In genomic region chr12:66160704-66161103, GRCh38 we compare ENCODE assay signal across 21 cellular contexts. TPM values are rescaled to one million over a fixed set of nuclear protein-coding genes. Genes with fewer than 3 reads are reported as not detected.
DNase-seq lines count a peak whose midpoint lies in the region; ATAC-seq and TF ChIP-seq lines count a peak whose summit lies in the region.
"Had no signal": no experiment of that assay in that cellular context is flagged by ENCODE, and none has a peak within 500 bp of the region (broad histone marks: within the 10 kb centered on the region; RNA-seq: fewer than 3 reads in every experiment).

No MANE protein-coding gene starts in this region.

- no peak for TF ChIP-seq CTCF in chondrocyte (IDR thresholded peaks at IDR 0.05)
- no peak for TF ChIP-seq CTCF in spleen (IDR thresholded peaks at IDR 0.05 in 8 of 11, conservative IDR thresholded peaks at IDR 0.05 in 3 of 11)
- no peak for TF ChIP-seq CTCF in CD8-positive, alpha-beta T cell (IDR thresholded peaks at IDR 0.05)

- peak in 1 of 2 donors; percentile 34 for ATAC-seq in right cardiac atrium
- no peak for ATAC-seq in CD8-positive, alpha-beta T cell
- ATAC-seq: GM12878 had no signal

- peak overlapping the region; percentile 75 for H4K91ac ChIP-seq in mesenchymal stem cell (ENCODE audit: low read length)

- 95% methylated on average over 28 of the region's 28 CpGs for WGBS in right cardiac atrium
- 97% methylated on average over 22 of the region's 28 CpGs for WGBS in mesenchymal stem cell
- 92 to 96% (median 94%) methylated on average over 28 of the region's 28 CpGs for WGBS in spleen, 5 donors

- no peak overlapping the region for H2BK12ac ChIP-seq in mesenchymal stem cell (ENCODE audit: low read length in 2 of 2)

- no peak overlapping the region for H3K4me3 Mint-ChIP-seq in chondrocyte (ENCODE audit: unreplicated experiment)
- H3K4me3 Mint-ChIP-seq in CD8-positive, alpha-beta T cell = no peak overlapping the region
- H3K4me3 Mint-ChIP-seq: CD14-positive monocyte; CD4-positive, alpha-beta memory T cell; H9; IgD-negative memory B cell had no signal

- H3K27me3 ChIP-seq in right cardiac atrium (ENCODE audit: control insufficient read depth, insufficient read depth) (no peaks in the 10 kb centered on the region), mesenchymal stem cell (ENCODE audit: control insufficient read depth in 1 of 2, insufficient read depth in 1 of 2, low read length in 2 of 2) (no peaks in the 10 kb centered on the region), spleen (replicated peaks in 1 of 7) (no peaks in the 10 kb centered on the region), HAP-1 (ENCODE audit: low read depth) (no peaks in the 10 kb centered on the region)
- no peaks in the 10 kb centered on the region for H3K27me3 ChIP-seq in CD8-positive, alpha-beta T cell (ENCODE audit: insufficient read depth, low read length)
- H3K27me3 ChIP-seq: BLaER1 had no signal

- H3K9ac ChIP-seq in mesenchymal stem cell (ENCODE audit: low read length) = no peak overlapping the region
- H3K9ac ChIP-seq: BLaER1 had no signal

- H3K27ac Mint-ChIP-seq in chondrocyte (ENCODE audit: unreplicated experiment) = no peak overlapping the region
- no peak overlapping the region for H3K27ac Mint-ChIP-seq in CD8-positive, alpha-beta T cell
- H3K27ac Mint-ChIP-seq: CD4-positive, alpha-beta memory T cell; H9; IgD-negative memory B cell had no signal

- no peak overlapping the region for H2BK5ac ChIP-seq in mesenchymal stem cell (ENCODE audit: low read depth, low read length, poor library complexity, severe bottlenecking)

- no peak overlapping the region for H2AK5ac ChIP-seq in mesenchymal stem cell (ENCODE audit: low read length, severe bottlenecking)

- H3K14ac ChIP-seq in mesenchymal stem cell (ENCODE audit: low read length in 2 of 2) = no peak overlapping the region

- no peak overlapping the region for H2AFZ ChIP-seq in mesenchymal stem cell (ENCODE audit: low read depth, low read length)

- POLR2A ChIA-PET in CD8-positive, alpha-beta T cell (lab: Charles Lee) = interaction anchor here (1.0 kb wide), 1 partner anchor 29 kb away, joined by 3 read pairs; the partner anchor contains the start of gene LLPH

- CTCF ChIA-PET in CD8-positive, alpha-beta T cell (lab: Charles Lee) = interaction anchor here (0.7 kb wide), 1 partner anchor 1505 kb away, joined by 4 read pairs; no protein-coding TSS in a partner anchor

- H3K4me2 ChIP-seq in mesenchymal stem cell (ENCODE audit: low read length, poor library complexity, severe bottlenecking) = no peak overlapping the region
- H3K4me2 ChIP-seq: BLaER1 had no signal

- H3K27ac ChIP-seq in right cardiac atrium (ENCODE audit: low read length) (no peak overlapping the region), mesenchymal stem cell (ENCODE audit: low read length, poor library complexity, severe bottlenecking) (no peak overlapping the region), spleen (no peak overlapping the region)
- H3K27ac ChIP-seq in CD8-positive, alpha-beta T cell (ENCODE audit: low read depth, low read length) = no peak overlapping the region
- H3K27ac ChIP-seq: BLaER1 had no signal

- H3K23ac ChIP-seq in mesenchymal stem cell (ENCODE audit: low read length in 2 of 2) = no peak overlapping the region

- H3K9me3 ChIP-seq in right cardiac atrium (ENCODE audit: control insufficient read depth, low read length) = no peaks in the 10 kb centered on the region
- H3K9me3 ChIP-seq in mesenchymal stem cell (ENCODE audit: control insufficient read depth, low read length) = peaks cover 5% of the 10 kb centered on the region
- H3K9me3 ChIP-seq in spleen = peaks cover 0 to 10% (median 7%) of the 10 kb centered on the region in 8 donors
- no peaks in the 10 kb centered on the region for H3K9me3 ChIP-seq in CD8-positive, alpha-beta T cell (ENCODE audit: low read length)
- H3K9me3 ChIP-seq in HAP-1 = peaks cover 2% of the 10 kb centered on the region; the same call in 1 of the 2 replicates

- H3K9me3 Mint-ChIP-seq in chondrocyte (ENCODE audit: low read depth) = peaks cover 16% of the 10 kb centered on the region
- peaks cover 5% of the 10 kb centered on the region for H3K9me3 Mint-ChIP-seq in CD8-positive, alpha-beta T cell
- H3K9me3 Mint-ChIP-seq: IgD-negative memory B cell had no signal

- H4K8ac ChIP-seq in mesenchymal stem cell (ENCODE audit: low read length) = no peak overlapping the region

- H3K4me1 Mint-ChIP-seq in chondrocyte (ENCODE audit: low read depth) = no peaks in the 10 kb centered on the region
- peaks cover 64% of the 10 kb centered on the region for H3K4me1 Mint-ChIP-seq in CD8-positive, alpha-beta T cell (ENCODE audit: low read depth)
- H3K4me1 Mint-ChIP-seq: H9 had no signal

- H2BK120ac ChIP-seq in mesenchymal stem cell (ENCODE audit: low read depth, low read length) = no peak overlapping the region

- in situ Hi-C loops in HAP-1 (cut with MboI; ENCODE audit: low sequenced_read_pairs) = loop anchor here (25.0 kb wide), 1 partner anchor 252 kb away; no protein-coding TSS in a partner anchor

- no peak overlapping the region for H2BK15ac ChIP-seq in mesenchymal stem cell (ENCODE audit: low read depth, poor library complexity, severe bottlenecking)

- peaks cover 4 to 21% of the 10 kb centered on the region in 2 experiments for H3K36me3 ChIP-seq in mesenchymal stem cell (ENCODE audit: control insufficient read depth in 1 of 2, insufficient read depth in 2 of 2, low read depth in 1 of 2, low read length in 2 of 2)
- H3K36me3 ChIP-seq in spleen = peaks cover 0 to 46% (median 15%) of the 10 kb centered on the region in 6 donors
- H3K36me3 ChIP-seq in CD8-positive, alpha-beta T cell (ENCODE audit: insufficient read depth, low read length) = peaks cover 13% of the 10 kb centered on the region
- H3K36me3 ChIP-seq in HAP-1 (replicated peaks) = no peaks in the 10 kb centered on the region

- H3K4ac ChIP-seq in mesenchymal stem cell (ENCODE audit: low read depth in 1 of 2, low read length in 2 of 2) = no peak overlapping the region

- intact Hi-C loops in right cardiac atrium (cut with DNase I) (no loop called here), cardiac septum (cut with DNase I) (no loop called here), spleen (cut with DNase I; ENCODE audit: low total_unique reads) (no loop called here)
- intact Hi-C loops in CD8-positive, alpha-beta T cell (cut with DNase I, micrococcal nuclease) = loop anchor here in 1 of 2 experiments (10.0 kb wide), 1 partner anchor 1114 kb away; no protein-coding TSS in a partner anchor

- H3K36me3 Mint-ChIP-seq in chondrocyte (ENCODE audit: low read depth) = peaks cover 7% of the 10 kb centered on the region
- H3K36me3 Mint-ChIP-seq in CD8-positive, alpha-beta T cell = peaks cover 60% of the 10 kb centered on the region

- no peak for TF ChIP-seq POLR2A in spleen (IDR thresholded peaks at IDR 0.05)

- H3K27me3 Mint-ChIP-seq in chondrocyte (ENCODE audit: low read depth) = no peaks in the 10 kb centered on the region
- H3K27me3 Mint-ChIP-seq in CD8-positive, alpha-beta T cell (ENCODE audit: low read depth) = no peaks in the 10 kb centered on the region
- H3K27me3 Mint-ChIP-seq: CD4-positive, alpha-beta memory T cell; IgD-negative memory B cell had no signal

- no peak overlapping the region for H3K18ac ChIP-seq in mesenchymal stem cell (ENCODE audit: low read depth in 1 of 2, low read length in 2 of 2)

- H3K4me3 ChIP-seq in right cardiac atrium (ENCODE audit: low read length) (no peak overlapping the region), mesenchymal stem cell (ENCODE audit: insufficient read depth in 1 of 2, low read depth in 1 of 2, low read length in 2 of 2) (no peak overlapping the region), spleen (no peak overlapping the region), HAP-1 (no peak overlapping the region)
- H3K4me3 ChIP-seq in CD8-positive, alpha-beta T cell (ENCODE audit: low read depth, low read length) = no peak overlapping the region
- H3K4me3 ChIP-seq: BLaER1, GM12878 had no signal

- peaks cover 15% of the 10 kb centered on the region for H3K79me1 ChIP-seq in mesenchymal stem cell (replicated peaks; ENCODE audit: low read length, poor library complexity, severe bottlenecking)

- peaks cover 2% of the 10 kb centered on the region for H3K4me1 ChIP-seq in right cardiac atrium (ENCODE audit: control insufficient read depth, insufficient read depth, low read length)
- no peaks in the 10 kb centered on the region for H3K4me1 ChIP-seq in mesenchymal stem cell (ENCODE audit: control insufficient read depth, insufficient read depth, low read depth, low read length)
- peaks cover 9 to 88% (median 34%) of the 10 kb centered on the region in 6 donors for H3K4me1 ChIP-seq in spleen
- H3K4me1 ChIP-seq in CD8-positive, alpha-beta T cell (ENCODE audit: insufficient read depth, low read length) = peaks cover 13% of the 10 kb centered on the region
- H3K4me1 ChIP-seq in HAP-1 = no peaks in the 10 kb centered on the region
- H3K4me1 ChIP-seq: BLaER1 had no signal

- DNase-seq in right cardiac atrium (peak; percentile 16 to 65 (median 42)), cardiac septum (ENCODE audit: low spot score) (no peak), chondrocyte (ENCODE audit: low spot score) (peak; percentile 90), mesenchymal stem cell (no peak), spleen (peak; percentile 74), HAP-1 (ENCODE audit: low spot score in 2 of 2) (no peak), amniotic stem cell (lab: John Stamatoyannopoulos, UW) (no peak)
- DNase-seq in CD8-positive, alpha-beta T cell = no peak
- DNase-seq: 8988T; Calu3; CD4-positive, alpha-beta memory T cell; DMS 273 treated with DMSO at 0.1 percent for 48 hours; DMS53; DND-41; EL; H9 had no signal

RNA-seq across cellular contexts. Expression of gene TMBIM4, which starts 9.1 kb away (rescaled TPM):
- total RNA-seq in right cardiac atrium (100 to 1,000 TPM in 1 of 4 donors, 10 to 100 TPM in 3; 86.4 to 107 (median 89.6) TPM), cardiac septum (79.5 TPM), chondrocyte (34.1 to 44.6 TPM (median 42.6 TPM) in 3 replicates), spleen (100 to 1,000 TPM; 114 to 257 (median 134) TPM)
- polyA plus RNA-seq in right cardiac atrium (178 TPM), spleen (100 to 1,000 TPM in 2 of 3 donors, 10 to 100 TPM in 1; 93.4 to 132 (median 125) TPM)
- 76.8 TPM for polyA plus RNA-seq in mesenchymal stem cell (2013, experiment 1 of 2)
- 70.1 TPM for polyA plus RNA-seq in mesenchymal stem cell (2013, experiment 2 of 2)
- 10 to 100 TPM; 22.4 to 22.7 TPM for total RNA-seq in CD8-positive, alpha-beta T cell

RNA-seq across cellular contexts. Expression of gene IRAK3, which starts 28.3 kb away (rescaled TPM):
- total RNA-seq in right cardiac atrium (10 to 100 TPM in 1 of 4 donors, 1 to 10 TPM in 3; 6.7 to 17.0 (median 9.3) TPM), cardiac septum (3.2 TPM), chondrocyte (0.97 to 2.0 TPM (median 1.9 TPM) in 3 replicates), spleen (100 to 1,000 TPM in 2 of 7 donors, 10 to 100 TPM in 5; 39.0 to 157 (median 79.6) TPM)
- polyA plus RNA-seq in right cardiac atrium (4.1 TPM), spleen (1 to 10 TPM; 4.4 to 9.4 (median 5.7) TPM)
- polyA plus RNA-seq in mesenchymal stem cell (2013, experiment 1 of 2) = 0.58 TPM
- 0.92 TPM for polyA plus RNA-seq in mesenchymal stem cell (2013, experiment 2 of 2)
- total RNA-seq in CD8-positive, alpha-beta T cell = under 1 TPM in 1 of 2 experiments, not detected in 1; 0.08 TPM
- total RNA-seq: G401 had no signal
- polyA plus RNA-seq: IgD-negative memory B cell had no signal

RNA-seq across cellular contexts. Expression of gene LLPH, which starts 30.2 kb away (rescaled TPM):
- total RNA-seq in right cardiac atrium (10 to 100 TPM; 16.4 to 20.5 (median 17.6) TPM), cardiac septum (25.4 TPM), chondrocyte (21.1 to 27.2 TPM (median 22.8 TPM) in 3 replicates), spleen (10 to 100 TPM in 4 of 7 donors, 1 to 10 TPM in 3; 6.5 to 21.7 (median 16.9) TPM)
- polyA plus RNA-seq in right cardiac atrium (16.6 TPM), spleen (10 to 100 TPM; 13.9 to 21.1 (median 19.1) TPM)
- polyA plus RNA-seq in mesenchymal stem cell (2013, experiment 1 of 2) = 25.7 TPM
- polyA plus RNA-seq in mesenchymal stem cell (2013, experiment 2 of 2) = 26.0 TPM
- total RNA-seq in CD8-positive, alpha-beta T cell = 10 to 100 TPM; 29.1 to 30.9 TPM

Comparison
In these comparisons a context has a peak if more than half of its experiments do, and no peak if none do; other contexts are left out.
1. DNase-seq: peak in right cardiac atrium (3 of 3), chondrocyte (single experiment) and spleen (single experiment); none in cardiac septum (single experiment), mesenchymal stem cell (single experiment), CD8-positive, alpha-beta T cell (0 of 7), HAP-1 (0 of 2) and amniotic stem cell (single experiment).